8 cellular contexts compared by ENCODE assay signal in genomic region chr21:31326478-31327247, GRCh38. TPM values are rescaled to one million over a fixed set of nuclear protein-coding genes. Genes with fewer than 3 reads are reported as not detected.
DNase-seq lines count a peak whose midpoint lies in the region; ATAC-seq, FAIRE-seq and TF ChIP-seq lines count a peak whose summit lies in the region.

No MANE protein-coding gene starts in this region.

- DNase-seq in SKM-1 (lab: John Stamatoyannopoulos, UW; ENCODE audit: unreplicated experiment) (peak; percentile 57), tibial nerve (ENCODE audit: low spot score in 2 of 2) (no peak), NCI-H2029 (lab: John Stamatoyannopoulos, UW) (no peak), frontal cortex (ENCODE audit: low spot score in 2 of 2) (no peak)
- no peak for DNase-seq in central memory CD8-positive, alpha-beta T cell (ENCODE audit: low spot score in 2 of 2)
- peak; percentile 67 for DNase-seq in stimulated activated naive CD8-positive, alpha-beta T cell treated with anti-CD3 and anti-CD28 coated beads, Interleukin-15, Interleukin-2, amounts not matched to agents 100 U/mL and 50 U/mL, for 24 hours

- H3K9me3 Mint-ChIP-seq in central memory CD8-positive, alpha-beta T cell, result peaks cover 6% of the 10 kb centered on the region

- peaks cover 11% of the 10 kb centered on the region for H3K27me3 Mint-ChIP-seq in central memory CD8-positive, alpha-beta T cell

- FAIRE-seq in frontal cortex (lab: Jason Lieb, UNC), result no peak

- no peaks in the 10 kb centered on the region for H3K4me1 ChIP-seq in tibial nerve

- H3K27me3 ChIP-seq in tibial nerve, result no peaks in the 10 kb centered on the region

- WGBS in tibial nerve, 2 donors, result 52 to 56% methylated on average over 14 of the region's 14 CpGs

- no peaks in the 10 kb centered on the region for H3K36me3 ChIP-seq in tibial nerve

- H3K36me3 Mint-ChIP-seq in central memory CD8-positive, alpha-beta T cell (ENCODE audit: insufficient read depth), result no peaks in the 10 kb centered on the region

- H3K4me1 Mint-ChIP-seq in central memory CD8-positive, alpha-beta T cell, result peaks cover 20% of the 10 kb centered on the region

- peak overlapping the region; percentile 65 for H3K4me3 Mint-ChIP-seq in central memory CD8-positive, alpha-beta T cell

- peaks cover 0 to 14% (median 0%) of the 10 kb centered on the region in 4 donors for H3K9me3 ChIP-seq in tibial nerve

- TF ChIP-seq CTCF in tibial nerve (IDR thresholded peaks at IDR 0.05), result no peak

- ATAC-seq in GM18520 (IDR thresholded peaks at IDR 0.05; ENCODE audit: unreplicated experiment), result peak; percentile 92
- ATAC-seq in HG02885 (IDR thresholded peaks at IDR 0.05; ENCODE audit: poor library complexity, unreplicated experiment), result peak; percentile 98
- ATAC-seq in central memory CD8-positive, alpha-beta T cell (replicated peaks; ENCODE audit: extremely low read depth, poor library complexity, severe bottlenecking), result peak; percentile 62
- peak; percentile 91 for ATAC-seq in stimulated activated naive CD8-positive, alpha-beta T cell treated with anti-CD3 and anti-CD28 coated beads, Interleukin-15, Interleukin-2, amounts not matched to agents 100 U/mL and 50 U/mL, for 24 hours

- peak overlapping the region; percentile 66 for H3K27ac Mint-ChIP-seq in central memory CD8-positive, alpha-beta T cell (ENCODE audit: low read depth)

- no peak for TF ChIP-seq EP300 in tibial nerve (IDR thresholded peaks at IDR 0.05)

- H3K4me3 ChIP-seq in tibial nerve, result no peak overlapping the region

- no peak for TF ChIP-seq POLR2A in tibial nerve (IDR thresholded peaks at IDR 0.05)

- no peak overlapping the region for H3K27ac ChIP-seq in tibial nerve

RNA-seq across cellular contexts. Expression of gene TIAM1, which starts 17.4 kb away (rescaled TPM):
- total RNA-seq in tibial nerve (10 to 100 TPM; 25.3 to 44.7 (median 31.6) TPM), frontal cortex (26.5 TPM)

Comparison
In these comparisons a context has a peak if more than half of its experiments do, and no peak if none do; other contexts are left out.
1. DNase-seq: peak in SKM-1 (single experiment) and stimulated activated naive CD8-positive, alpha-beta T cell treated with anti-CD3 and anti-CD28 coated beads, Interleukin-15, Interleukin-2, amounts not matched to agents 100 U/mL and 50 U/mL, for 24 hours (single experiment); none in central memory CD8-positive, alpha-beta T cell (0 of 2), tibial nerve (0 of 2), NCI-H2029 (single experiment) and frontal cortex (0 of 2).
2. Peak in every context shown above with its lines, with median percentiles within 50 percentile points of each other: ATAC-seq.